Comparison of ENCODE assay signal across 8 cellular contexts in genomic region chr18:14014456-14014855, GRCh38.
"Had no signal": no experiment of that assay in that cellular context is flagged by ENCODE, and none has a peak within 500 bp of the region (broad histone marks: within the 10 kb centered on the region; RNA-seq: fewer than 3 reads in every experiment).

No MANE protein-coding gene starts in this region.

- FAIRE-seq: HepG2, HTR-8/SVneo, K562 had no signal

- ATAC-seq: HepG2, K562 had no signal

- H3K4me2 ChIP-seq: KMS-11 had no signal

- H3K27ac ChIP-seq: HL-60, KMS-11 had no signal

- H3K9ac ChIP-seq: KMS-11 had no signal

- DNase-seq: IMR-90, KBM-7, KG1 had no signal

- H3K4me3 ChIP-seq: K562 had no signal
